20 cellular contexts compared by ENCODE assay signal in genomic region chr1:44263191-44263944, GRCh38. TPM values are rescaled to one million over a fixed set of nuclear protein-coding genes. Genes with fewer than 3 reads are reported as not detected.
DNase-seq lines count a peak whose midpoint lies in the region; FAIRE-seq and TF ChIP-seq lines count a peak whose summit lies in the region.
"Had no signal": no experiment of that assay in that cellular context is flagged by ENCODE, and none has a peak within 500 bp of the region (broad histone marks: within the 10 kb centered on the region; RNA-seq: fewer than 3 reads in every experiment).

No MANE protein-coding gene starts in this region.

- H4K20me1 ChIP-seq in smooth muscle cell (ENCODE audit: low read depth) (peaks cover 61% of the 10 kb centered on the region), hepatocyte (ENCODE audit: insufficient read depth, poor library complexity, severe bottlenecking) (no peaks in the 10 kb centered on the region)

- H3K9ac ChIP-seq in kidney (ENCODE audit: low read length in 2 of 2) (no peak overlapping the region), smooth muscle cell (ENCODE audit: low read depth) (no peak overlapping the region)

- TF ChIP-seq POLR2A in NB4 (IDR thresholded peaks at IDR 0.05; ENCODE audit: extremely low read depth, insufficient read length) = no peak

- no peak overlapping the region for H2AFZ ChIP-seq in smooth muscle cell (ENCODE audit: low read depth)
- H2AFZ ChIP-seq in hepatocyte = no peak overlapping the region

- H3K4me3 Mint-ChIP-seq in activated naive CD4-positive, alpha-beta T cell treated with anti-CD3 and anti-CD28 coated beads, Interleukin-2, amount 50 U/mL, for 24 hours = no peak overlapping the region
- H3K4me3 Mint-ChIP-seq in progenitor cell of endocrine pancreas (ENCODE audit: low read depth) = no peak overlapping the region
- H3K4me3 Mint-ChIP-seq: activated CD4-positive, alpha-beta T cell treated with anti-CD3 and anti-CD28 coated beads for 36 hours; activated T-cell treated with anti-CD3 and anti-CD28 coated beads, Interleukin-2, amount 50 U/mL, for 4 hours; CD8-positive, alpha-beta memory T cell; naive B cell had no signal

- H3K9me3 Mint-ChIP-seq in activated naive CD4-positive, alpha-beta T cell treated with anti-CD3 and anti-CD28 coated beads, Interleukin-2, amount 50 U/mL, for 24 hours = no peaks in the 10 kb centered on the region
- H3K9me3 Mint-ChIP-seq in progenitor cell of endocrine pancreas (ENCODE audit: low read depth) = no peaks in the 10 kb centered on the region
- H3K9me3 Mint-ChIP-seq: activated T-cell treated with anti-CD3 and anti-CD28 coated beads, Interleukin-2, amount 50 U/mL, for 4 hours; CD8-positive, alpha-beta memory T cell; naive B cell had no signal

- peak overlapping the region; percentile 77 for H3K27ac Mint-ChIP-seq in activated naive CD4-positive, alpha-beta T cell treated with anti-CD3 and anti-CD28 coated beads, Interleukin-2, amount 50 U/mL, for 24 hours
- H3K27ac Mint-ChIP-seq in progenitor cell of endocrine pancreas = peak overlapping the region; percentile 46
- H3K27ac Mint-ChIP-seq: activated CD4-positive, alpha-beta T cell treated with anti-CD3 and anti-CD28 coated beads for 36 hours had no signal

- H3K36me3 ChIP-seq in bronchial epithelial cell (ENCODE audit: control insufficient read depth, insufficient read depth, low read length) = no peaks in the 10 kb centered on the region
- peaks cover 0 to 2% of the 10 kb centered on the region in 2 donors for H3K36me3 ChIP-seq in kidney (ENCODE audit: control insufficient read depth in 1 of 2, insufficient read depth in 2 of 2, low read length in 2 of 2)
- H3K36me3 ChIP-seq in smooth muscle cell (ENCODE audit: low read depth) = no peaks in the 10 kb centered on the region
- H3K36me3 ChIP-seq in hepatocyte (replicated peaks; ENCODE audit: insufficient read depth, low read depth) = no peaks in the 10 kb centered on the region
- H3K36me3 ChIP-seq: vagina had no signal

- WGBS in smooth muscle cell (ENCODE audit: low lambda C conversion rate) = 96% methylated on average over 4 of the region's 4 CpGs
- 92% methylated on average over 4 of the region's 4 CpGs for WGBS in hepatocyte (ENCODE audit: low lambda C conversion rate, missing lambda C conversion rate)

- H3K9me3 ChIP-seq in kidney (ENCODE audit: control insufficient read depth in 1 of 2, low read length in 2 of 2) = no peaks in the 10 kb centered on the region
- H3K9me3 ChIP-seq in smooth muscle cell (replicated peaks; ENCODE audit: low read depth) = no peaks in the 10 kb centered on the region
- H3K9me3 ChIP-seq in hepatocyte (ENCODE audit: low read depth) = no peaks in the 10 kb centered on the region
- H3K9me3 ChIP-seq: vagina had no signal

- FAIRE-seq in bronchial epithelial cell (lab: Jason Lieb, UNC) (peak; percentile 85), kidney (lab: Jason Lieb, UNC) (no peak)

- H3K79me2 ChIP-seq in smooth muscle cell (ENCODE audit: low read depth) (no peaks in the 10 kb centered on the region), hepatocyte (no peaks in the 10 kb centered on the region)

- DNase-seq in activated naive CD4-positive, alpha-beta T cell treated with anti-CD3 and anti-CD28 coated beads, Interleukin-2, amount 50 U/mL, for 16 hours = no peak
- DNase-seq in NB4 (ENCODE audit: low read depth) = peak; percentile 18
- no peak for DNase-seq in bronchial epithelial cell (ENCODE audit: low read depth)
- DNase-seq in progenitor cell of endocrine pancreas (ENCODE audit: low spot score, unreplicated experiment) = no peak
- DNase-seq in kidney = no peak
- DNase-seq in smooth muscle cell (lab: John Stamatoyannopoulos, UW; ENCODE audit: unreplicated experiment) = no peak
- DNase-seq in hepatocyte (ENCODE audit: low spot score) = no peak
- DNase-seq: activated T-cell treated with anti-CD3 and anti-CD28 coated beads, Interleukin-2, amount 50 U/mL, for 4 hours; amygdala; CD8-positive, alpha-beta memory T cell; EL; foreskin keratinocyte; left cardiac atrium; naive B cell; NCI-H1436; NCI-H2227 treated with DMSO at 0.1 percent for 48 hours; SHP77 had no signal

- no peaks in the 10 kb centered on the region for H3K9me2 ChIP-seq in hepatocyte (replicated peaks; ENCODE audit: insufficient read depth)

- H3K27ac ChIP-seq in kidney (ENCODE audit: low read depth in 2 of 2, low read length in 2 of 2) = no peak overlapping the region
- no peak overlapping the region for H3K27ac ChIP-seq in smooth muscle cell (ENCODE audit: low read depth)
- H3K27ac ChIP-seq in hepatocyte = no peak overlapping the region
- H3K27ac ChIP-seq: foreskin keratinocyte, vagina had no signal

- no peak overlapping the region for H3K4me2 ChIP-seq in smooth muscle cell
- no peak overlapping the region for H3K4me2 ChIP-seq in hepatocyte

- H3K4me1 ChIP-seq in kidney (ENCODE audit: control insufficient read depth in 1 of 2, insufficient read depth in 1 of 2, low read depth in 1 of 2, low read length in 2 of 2) (no peaks in the 10 kb centered on the region), smooth muscle cell (ENCODE audit: low read depth) (peaks cover 14% of the 10 kb centered on the region), hepatocyte (ENCODE audit: insufficient read depth) (peaks cover 21% of the 10 kb centered on the region)

- H3K4me1 Mint-ChIP-seq in activated naive CD4-positive, alpha-beta T cell treated with anti-CD3 and anti-CD28 coated beads, Interleukin-2, amount 50 U/mL, for 24 hours = peaks cover 29% of the 10 kb centered on the region
- H3K4me1 Mint-ChIP-seq in progenitor cell of endocrine pancreas (ENCODE audit: low read depth) = peaks cover 20% of the 10 kb centered on the region

- H3K4me3 ChIP-seq in NB4 (ENCODE audit: low read depth, low read length) (no peak overlapping the region), bronchial epithelial cell (ENCODE audit: low read depth, low read length) (no peak overlapping the region), kidney (ENCODE audit: low read length in 2 of 2) (no peak overlapping the region), smooth muscle cell (no peak overlapping the region), hepatocyte (no peak overlapping the region)
- H3K4me3 ChIP-seq: vagina had no signal

- intact Hi-C loops in kidney (cut with DNase I) = no loop called here

- peaks cover 1% of the 10 kb centered on the region for H3K36me3 Mint-ChIP-seq in activated naive CD4-positive, alpha-beta T cell treated with anti-CD3 and anti-CD28 coated beads, Interleukin-2, amount 50 U/mL, for 24 hours
- peaks cover 8% of the 10 kb centered on the region for H3K36me3 Mint-ChIP-seq in progenitor cell of endocrine pancreas (ENCODE audit: insufficient read depth)

- TF ChIP-seq CTCF in NB4 (IDR thresholded peaks at IDR 0.05; ENCODE audit: low read depth, low read length) (no peak), bronchial epithelial cell (IDR thresholded peaks at IDR 0.05; ENCODE audit: insufficient read depth, low read length, severe bottlenecking) (no peak), progenitor cell of endocrine pancreas (IDR thresholded peaks at IDR 0.05; ENCODE audit: unreplicated experiment) (no peak), kidney (IDR thresholded peaks at IDR 0.05; ENCODE audit: borderline replicate concordance, extremely low read depth, insufficient read depth) (no peak), smooth muscle cell (IDR thresholded peaks at IDR 0.05; ENCODE audit: borderline replicate concordance, insufficient read depth, poor library complexity, severe bottlenecking) (no peak), hepatocyte (IDR thresholded peaks at IDR 0.05; ENCODE audit: poor library complexity) (no peak)

- no peaks in the 10 kb centered on the region for H3K27me3 Mint-ChIP-seq in activated naive CD4-positive, alpha-beta T cell treated with anti-CD3 and anti-CD28 coated beads, Interleukin-2, amount 50 U/mL, for 24 hours
- H3K27me3 Mint-ChIP-seq in progenitor cell of endocrine pancreas = no peaks in the 10 kb centered on the region
- H3K27me3 Mint-ChIP-seq: activated CD4-positive, alpha-beta T cell treated with anti-CD3 and anti-CD28 coated beads for 36 hours; CD8-positive, alpha-beta memory T cell; naive B cell had no signal

- no peaks in the 10 kb centered on the region for H3F3A ChIP-seq in smooth muscle cell (ENCODE audit: low read depth)

- no peaks in the 10 kb centered on the region for H3K27me3 ChIP-seq in bronchial epithelial cell (ENCODE audit: control insufficient read depth, insufficient read depth, low read length)
- H3K27me3 ChIP-seq in smooth muscle cell (ENCODE audit: low read depth) = no peaks in the 10 kb centered on the region
- no peaks in the 10 kb centered on the region for H3K27me3 ChIP-seq in hepatocyte
- H3K27me3 ChIP-seq: foreskin keratinocyte, vagina had no signal

RNA-seq across cellular contexts. Expression of gene DMAP1, which starts 50.1 kb away (rescaled TPM):
- total RNA-seq in bronchial epithelial cell (17.9 and 21.9 TPM in 2 replicates), progenitor cell of endocrine pancreas (78.3 and 82.0 TPM in 2 replicates), kidney (43.0 TPM), smooth muscle cell (17.9 and 22.7 TPM in 2 replicates), hepatocyte (28.8 and 34.4 TPM in 2 replicates)
- polyA plus RNA-seq in kidney (ENCODE audit: insufficient read depth, low read depth, low replicate concordance) (62.0 TPM), smooth muscle cell (34.8 and 45.0 TPM in 2 replicates), hepatocyte (46.7 and 61.8 TPM in 2 replicates)
